Comparison of ENCODE assay signal across 6 cellular contexts in genomic region chr22:38853883-38854282, GRCh38. TPM values are rescaled to one million over a fixed set of nuclear protein-coding genes. Genes with fewer than 3 reads are reported as not detected.
DNase-seq lines count a peak whose midpoint lies in the region; ATAC-seq, FAIRE-seq and TF ChIP-seq lines count a peak whose summit lies in the region.
"Not testable (repeated sequence)": the region's sequence is repeated elsewhere in the genome, so short reads cannot be mapped to it uniquely, and the experiment has no call there.

No MANE protein-coding gene starts in this region.

- not testable (repeated sequence) for H3K27me3 Mint-ChIP-seq in glutamatergic neuron (ENCODE audit: unreplicated experiment)

- peak; percentile 63 for ATAC-seq in K562
- not testable (repeated sequence) for ATAC-seq in pancreas

- not testable (repeated sequence) for H3K79me2 ChIP-seq in K562 (ENCODE audit: control insufficient read depth, insufficient read depth, low read length)

- not testable (repeated sequence) for H3K36me3 Mint-ChIP-seq in glutamatergic neuron (ENCODE audit: unreplicated experiment)

- not testable (repeated sequence) for H3K4me3 ChIP-seq in K562, pancreas

- not testable (repeated sequence) for H3K4me1 Mint-ChIP-seq in glutamatergic neuron (ENCODE audit: low read depth, unreplicated experiment)

- not testable (repeated sequence) for H3K4me2 ChIP-seq in K562 (ENCODE audit: insufficient read depth, low read length)

- DNase-seq in DMS53 (lab: John Stamatoyannopoulos, UW) (peak; percentile 25), K562 (ENCODE audit: extremely low read depth in 1 of 4, low spot score in 3 of 4) (peak in 1 of 4 experiments; percentile 30), glutamatergic neuron (peak; percentile 1)
- not testable (repeated sequence) for DNase-seq in HEK293T (ENCODE audit: extremely low spot score); pancreas; urothelium cell line (ENCODE audit: low spot score)

- H3K27ac ChIP-seq in K562 (ENCODE audit: extremely low read depth, low read depth, low read length); pancreas: not testable (repeated sequence)

- CTCF ChIA-PET in HEK293T (lab: Yijun Ruan, JAX), result interaction anchor here (1.0 to 1.7 kb wide), 2 partner anchors 85 to 88 kb away, joined by 3 to 9 read pairs; no protein-coding TSS in a partner anchor
- CTCF ChIA-PET in K562 (lab: Yijun Ruan, JAX; ENCODE audit: low intra/inter-chr PET ratio), result interaction anchor here (0.6 kb wide), 1 partner anchor 31 kb away, joined by 3 read pairs; no protein-coding TSS in a partner anchor

- not testable (repeated sequence) for H3K9me3 Mint-ChIP-seq in glutamatergic neuron (ENCODE audit: unreplicated experiment)

- H3K36me3 ChIP-seq in K562 (ENCODE audit: control insufficient read depth, insufficient read depth, low read length); pancreas: not testable (repeated sequence)

- intact Hi-C loops in K562 (cut with micrococcal nuclease); pancreas (cut with DNase I): not testable (repeated sequence)

- peaks cover 0 to 12% of the 10 kb centered on the region in 2 experiments; a peak in 2 of 5 replicates for H3K4me1 ChIP-seq in K562 (replicated peaks in 1 of 2; ENCODE audit: control insufficient read depth in 2 of 2, insufficient read depth in 2 of 2, low read length in 2 of 2)
- not testable (repeated sequence) for H3K4me1 ChIP-seq in pancreas

- FAIRE-seq in K562 (lab: Jason Lieb, UNC), result peak; percentile 85
- peak; percentile 53 for FAIRE-seq in pancreas (lab: Jason Lieb, UNC)
- FAIRE-seq in urothelium cell line (lab: Jason Lieb, UNC), result peak; percentile 82

- not testable (repeated sequence) for H4K20me1 ChIP-seq in K562 (replicated peaks; ENCODE audit: control insufficient read depth, insufficient read depth, low read length)

- H3K9ac ChIP-seq in K562 (ENCODE audit: insufficient read depth in 1 of 2, low read depth in 2 of 2, low read length in 2 of 2), result not testable (repeated sequence)

- in situ Hi-C loops in K562 (cut with MboI), result loop anchor here (5.0 kb wide), 1 partner anchor 87 kb away; no protein-coding TSS in a partner anchor

- not testable (repeated sequence) for H3K9me1 ChIP-seq in K562 (ENCODE audit: control insufficient read depth, insufficient read depth, low read length)

- H3K4me3 Mint-ChIP-seq in glutamatergic neuron (ENCODE audit: unreplicated experiment), result not testable (repeated sequence)

- not testable (repeated sequence) for TF ChIP-seq CTCF in K562 (IDR thresholded peaks at IDR 0.05 in 2 of 3, conservative IDR thresholded peaks at IDR 0.05 in 1 of 3; ENCODE audit: insufficient read depth in 2 of 3, low read depth in 1 of 3, low read length in 3 of 3); glutamatergic neuron (IDR thresholded peaks at IDR 0.05; ENCODE audit: partially characterized antibody, unreplicated experiment); pancreas (IDR thresholded peaks at IDR 0.05)

- not testable (repeated sequence) for H3K9me3 ChIP-seq in K562 (replicated peaks; ENCODE audit: control insufficient read depth, insufficient read depth, low read depth, low read length); pancreas

- not testable (repeated sequence) for H2AFZ ChIP-seq in K562 (ENCODE audit: low read depth, low read length)

- H3K27me3 ChIP-seq in K562 (ENCODE audit: control insufficient read depth in 2 of 2, insufficient read depth in 2 of 2, low read length in 2 of 2); pancreas: not testable (repeated sequence)

- POLR2A ChIA-PET in HEK293T (lab: Yijun Ruan, JAX), result interaction anchor here (1.5 to 1.8 kb wide), 2 partner anchors 8 to 10 kb away, joined by 4 to 9 read pairs; partner anchors contain the start of gene NPTXR
- POLR2A ChIA-PET in K562 (lab: Yijun Ruan, JAX), result interaction anchor here (1.5 to 1.9 kb wide), 2 partner anchors 10 to 11 kb away, joined by 4 to 7 read pairs; no protein-coding TSS in a partner anchor

- WGBS in K562 (ENCODE audit: insufficient coverage, low coverage, missing lambda C conversion rate), result 18% methylated on average over 5 of the region's 5 CpGs
- 61 to 68% methylated on average over 5 of the region's 5 CpGs for WGBS in pancreas, 2 donors

- TF ChIP-seq EP300 in K562 (IDR thresholded peaks at IDR 0.05; ENCODE audit: low read length), result not testable (repeated sequence)

- TF ChIP-seq POLR2A in K562 (conservative IDR thresholded peaks at IDR 0.05), result not testable (repeated sequence)

- not testable (repeated sequence) for BruUV-seq in K562 (replicated peaks; lab: Mats Ljungman, UMichigan)

- not testable (repeated sequence) for TF ChIP-seq RAD21 in K562 (CRISPR knock-in tag; conservative IDR thresholded peaks at IDR 0.05 in 1 of 2, IDR thresholded peaks at IDR 0.05 in 1 of 2)

- not testable (repeated sequence) for H3K27ac Mint-ChIP-seq in glutamatergic neuron (ENCODE audit: unreplicated experiment)

RNA-seq across cellular contexts. Expression of gene NPTXR, which starts 10.1 kb away (rescaled TPM):
- 1.3 and 3.0 TPM in 2 replicates for total RNA-seq in K562 (2011; cell fraction: chromatin; rRNA removed; ENCODE audit: low replicate concordance)
- total RNA-seq in K562 (2011; cell fraction: nucleolus; rRNA removed), result 3.0 and 3.3 TPM in 2 replicates
- 2.9 and 4.0 TPM in 2 replicates for total RNA-seq in K562 (2011; cell fraction: nucleoplasm; rRNA removed)
- total RNA-seq in K562 (2014; rRNA removed), result 1.0 and 1.1 TPM in 2 replicates
- 0.51 and 0.54 TPM in 2 replicates for total RNA-seq in K562 (2014; rRNA removed; fragmentation: Illumina TruSeq; extraction: Trizol)
- 0.65 and 0.72 TPM in 2 replicates for total RNA-seq in K562 (2015; rRNA removed; fragmentation: Illumina TruSeq; extraction: Trizol)
- total RNA-seq in K562 (2021), result 3.0 and 3.1 TPM in 2 replicates
- 1.8 and 3.3 TPM in 2 replicates for polyA plus RNA-seq in K562 (2011; rRNA removed)
- polyA plus RNA-seq in K562 (2011; cell fraction: cytosol; rRNA removed), result 2.5 and 2.8 TPM in 2 replicates
- 2.1 and 2.8 TPM in 2 replicates for polyA plus RNA-seq in K562 (2011; cell fraction: nucleus; rRNA removed)
- 1.7 and 3.2 TPM in 2 replicates for polyA plus RNA-seq in K562 (2012)
- polyA plus RNA-seq in K562 (2014; fragmentation: Illumina TruSeq; extraction: Trizol), result 2.3 and 2.6 TPM in 2 replicates
- under 1 TPM; 0.01 to 0.10 TPM for polyA plus RNA-seq in K562 (2014; fragmentation: Nextera tagmentation; extraction: Ambion mirVana)
- polyA plus RNA-seq in K562 (2014; rRNA removed), result 1.5 and 1.7 TPM in 2 replicates
- 1.9 and 2.7 TPM in 2 replicates for polyA minus RNA-seq in K562 (2011; rRNA and poly(A)+ RNA removed)
- 2.6 and 4.7 TPM in 2 replicates for polyA minus RNA-seq in K562 (2011; cell fraction: cytosol; rRNA and poly(A)+ RNA removed)
- polyA minus RNA-seq in K562 (2011; cell fraction: nucleus; rRNA and poly(A)+ RNA removed), result 0.94 and 1.00 TPM in 2 replicates
- total RNA-seq in glutamatergic neuron (ENCODE audit: unreplicated experiment), result 9.2 TPM
- 10 to 100 TPM in 1 of 6 donors, 1 to 10 TPM in 5; 4.2 to 11.0 (median 6.0) TPM for total RNA-seq in pancreas
- 1 to 10 TPM; 3.0 to 5.0 TPM for polyA plus RNA-seq in pancreas

RNA-seq across cellular contexts. Expression of gene CBX6, which starts 18.1 kb away (rescaled TPM):
- total RNA-seq in K562 (2011; cell fraction: chromatin; rRNA removed; ENCODE audit: low replicate concordance), result 20.8 and 48.0 TPM in 2 replicates
- 32.9 and 39.0 TPM in 2 replicates for total RNA-seq in K562 (2011; cell fraction: nucleolus; rRNA removed)
- total RNA-seq in K562 (2011; cell fraction: nucleoplasm; rRNA removed), result 29.8 and 36.5 TPM in 2 replicates
- 14.6 and 18.4 TPM in 2 replicates for total RNA-seq in K562 (2014; rRNA removed)
- total RNA-seq in K562 (2014; rRNA removed; fragmentation: Illumina TruSeq; extraction: Trizol), result 7.4 and 8.0 TPM in 2 replicates
- total RNA-seq in K562 (2015; rRNA removed; fragmentation: Illumina TruSeq; extraction: Trizol), result 10.7 and 11.2 TPM in 2 replicates
- total RNA-seq in K562 (2021), result 29.4 and 31.6 TPM in 2 replicates
- 3.3 TPM in 2 replicates for polyA plus RNA-seq in K562 (2011; rRNA removed)
- 2.4 and 7.2 TPM in 2 replicates for polyA plus RNA-seq in K562 (2011; cell fraction: cytosol; rRNA removed)
- polyA plus RNA-seq in K562 (2011; cell fraction: nucleus; rRNA removed), result 12.5 and 31.3 TPM in 2 replicates
- polyA plus RNA-seq in K562 (2012), result 6.6 and 8.2 TPM in 2 replicates
- 7.2 and 10.0 TPM in 2 replicates for polyA plus RNA-seq in K562 (2014; fragmentation: Illumina TruSeq; extraction: Trizol)
- 1 to 10 TPM in 1 of 2 experiments, under 1 TPM in 1; 0.75 to 1.2 TPM for polyA plus RNA-seq in K562 (2014; fragmentation: Nextera tagmentation; extraction: Ambion mirVana)
- 8.0 and 9.0 TPM in 2 replicates for polyA plus RNA-seq in K562 (2014; rRNA removed)
- 6.9 and 8.8 TPM in 2 replicates for polyA minus RNA-seq in K562 (2011; rRNA and poly(A)+ RNA removed)
- 12.9 and 18.3 TPM in 2 replicates for polyA minus RNA-seq in K562 (2011; cell fraction: cytosol; rRNA and poly(A)+ RNA removed)
- 24.7 and 27.6 TPM in 2 replicates for polyA minus RNA-seq in K562 (2011; cell fraction: nucleus; rRNA and poly(A)+ RNA removed)
- 27.6 TPM for total RNA-seq in glutamatergic neuron (ENCODE audit: unreplicated experiment)
- total RNA-seq in pancreas, result 10 to 100 TPM; 22.5 to 44.6 (median 29.2) TPM
- polyA plus RNA-seq in pancreas, result 10 to 100 TPM; 23.1 to 29.0 TPM

RNA-seq across cellular contexts. Expression of gene DNAL4, which starts 59.9 kb away (rescaled TPM):
- 3.5 and 3.8 TPM in 2 replicates for total RNA-seq in K562 (2011; cell fraction: chromatin; rRNA removed; ENCODE audit: low replicate concordance)
- total RNA-seq in K562 (2011; cell fraction: nucleolus; rRNA removed), result 4.2 and 5.8 TPM in 2 replicates
- 4.4 and 4.5 TPM in 2 replicates for total RNA-seq in K562 (2011; cell fraction: nucleoplasm; rRNA removed)
- total RNA-seq in K562 (2014; rRNA removed), result 5.2 and 7.5 TPM in 2 replicates
- 4.2 and 4.7 TPM in 2 replicates for total RNA-seq in K562 (2014; rRNA removed; fragmentation: Illumina TruSeq; extraction: Trizol)
- total RNA-seq in K562 (2015; rRNA removed; fragmentation: Illumina TruSeq; extraction: Trizol), result 4.7 and 5.6 TPM in 2 replicates
- total RNA-seq in K562 (2021), result 5.9 and 6.1 TPM in 2 replicates
- polyA plus RNA-seq in K562 (2011; rRNA removed), result 6.9 and 8.9 TPM in 2 replicates
- 10.5 and 12.7 TPM in 2 replicates for polyA plus RNA-seq in K562 (2011; cell fraction: cytosol; rRNA removed)
- 8.2 and 8.3 TPM in 2 replicates for polyA plus RNA-seq in K562 (2011; cell fraction: nucleus; rRNA removed)
- polyA plus RNA-seq in K562 (2012), result 6.6 and 12.2 TPM in 2 replicates
- polyA plus RNA-seq in K562 (2014; fragmentation: Illumina TruSeq; extraction: Trizol), result 9.4 and 11.3 TPM in 2 replicates
- under 1 TPM; 0.20 to 0.70 TPM for polyA plus RNA-seq in K562 (2014; fragmentation: Nextera tagmentation; extraction: Ambion mirVana)
- 7.8 and 8.3 TPM in 2 replicates for polyA plus RNA-seq in K562 (2014; rRNA removed)
- polyA minus RNA-seq in K562 (2011; rRNA and poly(A)+ RNA removed), result 3.1 and 3.3 TPM in 2 replicates
- polyA minus RNA-seq in K562 (2011; cell fraction: cytosol; rRNA and poly(A)+ RNA removed), result 1.7 and 1.8 TPM in 2 replicates
- polyA minus RNA-seq in K562 (2011; cell fraction: nucleus; rRNA and poly(A)+ RNA removed), result 1.8 and 2.8 TPM in 2 replicates
- total RNA-seq in glutamatergic neuron (ENCODE audit: unreplicated experiment), result 19.4 TPM
- 10 to 100 TPM in 4 of 6 donors, 1 to 10 TPM in 2; 7.7 to 13.9 (median 10.7) TPM for total RNA-seq in pancreas
- 10 to 100 TPM; 12.2 to 16.2 TPM for polyA plus RNA-seq in pancreas
